ENCODE assay signal across 14 cellular contexts in the genomic region with DNA sequence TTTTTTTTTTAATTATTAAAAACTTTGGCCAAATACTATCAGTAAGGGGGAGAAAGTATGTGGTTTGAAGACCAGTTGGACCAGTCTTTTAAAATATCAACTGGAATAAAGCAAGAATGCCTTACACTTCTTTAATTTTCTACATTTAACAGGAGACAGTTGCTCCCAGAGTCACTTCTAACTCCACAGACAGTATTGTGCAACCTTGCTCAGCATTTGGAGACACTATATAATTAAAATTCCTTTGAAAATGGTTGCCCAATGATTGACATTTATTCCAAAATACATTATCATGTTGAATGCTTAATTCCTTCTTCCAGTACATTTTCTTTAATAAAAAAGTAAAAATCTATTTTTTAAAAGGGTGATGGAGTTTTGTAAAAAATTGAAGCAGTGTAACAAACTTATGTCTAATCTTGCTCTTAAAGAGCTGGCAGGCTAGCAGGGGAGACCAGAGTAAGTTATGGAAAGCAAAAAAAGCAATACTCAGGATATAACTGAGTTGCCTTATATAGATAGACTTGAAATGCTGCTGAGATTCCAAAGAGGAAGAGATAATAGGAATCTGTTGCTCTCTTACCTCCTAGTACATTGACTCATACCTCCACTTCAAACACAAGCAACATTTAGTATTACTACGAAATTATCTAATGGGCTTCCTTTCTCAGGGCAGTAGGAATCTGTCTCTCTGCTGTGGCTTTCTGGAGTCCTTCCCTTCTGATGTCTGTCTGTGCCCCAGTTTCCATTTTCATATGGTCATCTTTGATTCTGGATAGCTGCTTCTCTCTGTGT.
DNase-seq lines count a peak whose midpoint lies in the region; ATAC-seq, FAIRE-seq and TF ChIP-seq lines count a peak whose summit lies in the region.
"Had no signal": no experiment of that assay in that cellular context is flagged by ENCODE, and none has a peak within 500 bp of the region (broad histone marks: within the 10 kb centered on the region; RNA-seq: fewer than 3 reads in every experiment).

No MANE protein-coding gene starts in this region.

- peak overlapping the region; percentile 3 for H3K27ac Mint-ChIP-seq in osteocyte (ENCODE audit: unreplicated experiment)
- H3K27ac Mint-ChIP-seq: activated naive CD8-positive, alpha-beta T cell treated with anti-CD3 and anti-CD28 coated beads for 36 hours had no signal

- peak; percentile 15 for FAIRE-seq in TTC549 (lab: Jason Lieb, UNC)

- peaks cover 39% of the 10 kb centered on the region for H3K27me3 ChIP-seq in foreskin keratinocyte

- peaks cover 19% of the 10 kb centered on the region for H3K4me1 Mint-ChIP-seq in osteocyte (ENCODE audit: unreplicated experiment)
- H3K4me1 Mint-ChIP-seq: activated naive CD8-positive, alpha-beta T cell treated with anti-CD3 and anti-CD28 coated beads for 36 hours had no signal

- no peaks in the 10 kb centered on the region for H3K9me3 Mint-ChIP-seq in osteocyte (ENCODE audit: unreplicated experiment)
- H3K9me3 Mint-ChIP-seq: activated naive CD8-positive, alpha-beta T cell treated with anti-CD3 and anti-CD28 coated beads for 36 hours had no signal

- no peaks in the 10 kb centered on the region for H3K27me3 Mint-ChIP-seq in osteocyte (ENCODE audit: unreplicated experiment)
- H3K27me3 Mint-ChIP-seq: activated naive CD8-positive, alpha-beta T cell treated with anti-CD3 and anti-CD28 coated beads for 36 hours had no signal

- H3K4me3 Mint-ChIP-seq in osteocyte (ENCODE audit: unreplicated experiment), result no peak overlapping the region
- H3K4me3 Mint-ChIP-seq: activated naive CD8-positive, alpha-beta T cell treated with anti-CD3 and anti-CD28 coated beads for 36 hours had no signal

- no peak overlapping the region for H3K27ac ChIP-seq in foreskin keratinocyte

- DNase-seq in AG08395 (ENCODE audit: low spot score) (peak; percentile 26), left cardiac atrium (no peak), osteocyte (ENCODE audit: extremely low spot score, unreplicated experiment) (no peak), foreskin keratinocyte (no peak), NCI-H1048 (lab: John Stamatoyannopoulos, UW) (no peak), NCI-H510A treated with DMSO at 0.1 percent for 48 hours (lab: John Stamatoyannopoulos, UW) (no peak), SHP77 (lab: John Stamatoyannopoulos, UW) (no peak)
- DNase-seq: activated CD4-positive, CD25-positive, alpha-beta regulatory T cell treated with anti-CD3 and anti-CD28 coated beads, Interleukin-2, amount 50 U/mL, for 72 hours; activated naive CD8-positive, alpha-beta T cell treated with anti-CD3 and anti-CD28 coated beads for 36 hours; DMS153; occipital lobe; stimulated activated CD4-positive, alpha-beta T cell treated with anti-CD3 and anti-CD28 coated beads, Interleukin-1b, Interleukin-23, amount 100 ng/mL, for 48 hours; SW 1271 had no signal

- ATAC-seq in left cardiac atrium (peak; percentile 4 to 49), foreskin keratinocyte (no peak)

- no peaks in the 10 kb centered on the region for H3K36me3 Mint-ChIP-seq in osteocyte (ENCODE audit: unreplicated experiment)
- H3K36me3 Mint-ChIP-seq: activated naive CD8-positive, alpha-beta T cell treated with anti-CD3 and anti-CD28 coated beads for 36 hours had no signal

- H3K4me1 ChIP-seq in foreskin keratinocyte, result no peaks in the 10 kb centered on the region

- intact Hi-C loops in left cardiac atrium (cut with DNase I), result no loop called here

- TF ChIP-seq CTCF in osteocyte (IDR thresholded peaks at IDR 0.05) (no peak), foreskin keratinocyte (conservative IDR thresholded peaks at IDR 0.05) (no peak)
